ENCODE assay signal across 22 cellular contexts in the genomic region with DNA sequence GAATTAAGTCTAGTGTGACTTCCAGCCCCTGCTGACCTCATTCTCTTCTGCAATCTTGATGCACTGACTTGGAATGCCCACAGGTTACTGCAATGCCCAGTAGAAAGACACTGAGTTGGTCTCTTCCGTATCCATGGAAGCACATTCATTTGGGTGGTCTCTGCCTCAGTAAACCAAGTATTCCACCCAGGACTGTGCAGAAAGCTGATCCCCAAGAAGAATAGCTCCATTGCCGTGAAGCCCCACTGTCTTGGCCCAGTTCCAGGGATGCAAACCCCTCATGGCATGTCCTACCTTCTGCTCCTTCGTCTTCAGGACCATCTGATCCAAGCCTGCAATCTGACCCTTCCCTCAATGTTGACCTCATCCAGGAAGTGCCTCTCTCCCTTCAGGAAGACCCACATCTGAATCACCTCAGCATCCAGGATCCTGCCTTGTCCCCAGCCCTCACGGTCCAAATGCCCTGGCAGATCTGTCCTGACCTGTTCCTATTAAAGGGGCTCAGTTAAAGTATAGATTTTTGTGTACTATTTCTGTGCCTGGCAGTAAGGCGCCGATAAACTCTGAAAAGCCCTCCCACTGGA.
"Had no signal": no experiment of that assay in that cellular context is flagged by ENCODE, and none has a peak within 500 bp of the region (broad histone marks: within the 10 kb centered on the region; RNA-seq: fewer than 3 reads in every experiment).

No MANE protein-coding gene starts in this region.

- DNase-seq: cerebellar nuclear complex; cortex of kidney; effector CD4-positive, alpha-beta T cell; kidney; midbrain; naive thymus-derived CD4-positive, alpha-beta T cell; occipital lobe; pancreas; stimulated activated CD4-positive, alpha-beta T cell treated with anti-CD3 and anti-CD28 coated beads, Interleukin-12 subunit alpha, Interleukin-12 subunit beta, amount 100 ng/mL, for 4 hours; stimulated activated CD4-positive, alpha-beta T cell treated with anti-CD3 and anti-CD28 coated beads, Interleukin-1b, Interleukin-23, amount 100 ng/mL, for 48 hours; stimulated activated CD4-positive, alpha-beta T cell treated with anti-CD3 and anti-CD28 coated beads, Interleukin-4, amount 100 ng/mL, for 1 hour; stimulated activated naive CD4-positive, alpha-beta T cell treated with Interleukin-2 at 50 U/mL for 16 hours; stomach; thyroid gland had no signal

- H3K4me1 Mint-ChIP-seq: memory B cell; naive thymus-derived CD4-positive, alpha-beta T cell; nephron; stimulated activated effector memory CD8-positive, alpha-beta T cell treated with anti-CD3 and anti-CD28 coated beads, Interleukin-12 subunit alpha, Interleukin-12 subunit beta, amount 100 ng/mL, for 72 hours had no signal

- ATAC-seq: left lobe of liver; naive thymus-derived CD4-positive, alpha-beta T cell; pancreas; sciatic nerve; stimulated activated effector memory CD8-positive, alpha-beta T cell treated with anti-CD3 and anti-CD28 coated beads, Interleukin-12 subunit alpha, Interleukin-12 subunit beta, amount 100 ng/mL, for 72 hours had no signal

- H3K36me3 ChIP-seq: pancreas, stomach, thyroid gland had no signal

- H3K27ac Mint-ChIP-seq: memory B cell; naive thymus-derived CD4-positive, alpha-beta T cell; nephron; stimulated activated effector memory CD8-positive, alpha-beta T cell treated with anti-CD3 and anti-CD28 coated beads, Interleukin-12 subunit alpha, Interleukin-12 subunit beta, amount 100 ng/mL, for 72 hours; type B pancreatic cell had no signal

- H3K9me3 ChIP-seq: pancreas, stomach, thyroid gland had no signal

- H3K36me3 Mint-ChIP-seq: memory B cell; naive thymus-derived CD4-positive, alpha-beta T cell; stimulated activated effector memory CD8-positive, alpha-beta T cell treated with anti-CD3 and anti-CD28 coated beads, Interleukin-12 subunit alpha, Interleukin-12 subunit beta, amount 100 ng/mL, for 72 hours; type B pancreatic cell had no signal

- H3K4me2 ChIP-seq: smooth muscle cell had no signal

- H3K4me3 ChIP-seq: lung, pancreas, smooth muscle cell, stomach, thyroid gland had no signal

- H3K4me1 ChIP-seq: pancreas, stomach, thyroid gland had no signal

- H3K27me3 ChIP-seq: pancreas, stomach, thyroid gland had no signal

- H3K27ac ChIP-seq: pancreas, stomach, thyroid gland had no signal

- H3K4me3 Mint-ChIP-seq: memory B cell; naive thymus-derived CD4-positive, alpha-beta T cell; nephron; stimulated activated effector memory CD8-positive, alpha-beta T cell treated with anti-CD3 and anti-CD28 coated beads, Interleukin-12 subunit alpha, Interleukin-12 subunit beta, amount 100 ng/mL, for 72 hours; type B pancreatic cell had no signal

- H3K27me3 Mint-ChIP-seq: memory B cell had no signal
